ENCODE assay signal across 33 cellular contexts in the genomic region with DNA sequence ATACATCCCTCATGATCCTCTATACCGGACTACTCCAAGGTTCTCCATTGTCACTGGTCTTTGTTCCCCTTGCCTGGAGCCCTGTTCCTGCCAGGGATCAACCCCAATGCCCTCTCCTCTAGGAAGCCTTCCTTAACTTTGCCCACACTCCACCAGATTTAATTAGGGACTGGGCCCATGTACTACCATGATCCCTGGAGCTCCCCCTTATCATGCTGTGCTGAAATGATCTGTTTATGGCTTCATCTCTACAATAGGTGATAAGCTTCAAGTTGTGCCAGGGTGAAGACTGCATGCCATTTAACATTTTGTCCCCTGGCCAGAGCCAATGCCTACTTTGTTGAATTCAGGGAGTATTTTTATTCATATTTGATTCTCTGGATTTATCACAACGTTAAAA. TPM values are rescaled to one million over a fixed set of nuclear protein-coding genes. Genes with fewer than 3 reads are reported as not detected.
"Had no signal": no experiment of that assay in that cellular context is flagged by ENCODE, and none has a peak within 500 bp of the region (broad histone marks: within the 10 kb centered on the region; RNA-seq: fewer than 3 reads in every experiment).

No MANE protein-coding gene starts in this region.

- ATAC-seq: activated CD4-positive, CD25-positive, alpha-beta regulatory T cell treated with anti-CD3 and anti-CD28 coated beads, Interleukin-2, amount 50 U/mL, for 24 hours; activated CD8-positive, alpha-beta T cell treated with anti-CD3 and anti-CD28 coated beads for 36 hours; activated T-cell treated with anti-CD3 and anti-CD28 coated beads, Interleukin-2, amount 50 U/mL, for 4 hours; activated T-helper 17 cell treated with anti-CD3 and anti-CD28 coated beads, Interleukin-2, amount 50 U/mL, for 72 hours; gastroesophageal sphincter; T-helper 17 cell had no signal

- H3K27me3 Mint-ChIP-seq: activated B cell treated with CpG ODN at 0.5 μM for 24 hours had no signal

- H3K9me3 Mint-ChIP-seq: activated B cell treated with CpG ODN at 0.5 μM for 24 hours; activated CD8-positive, alpha-beta T cell treated with anti-CD3 and anti-CD28 coated beads for 36 hours; activated T-cell treated with anti-CD3 and anti-CD28 coated beads, Interleukin-2, amount 50 U/mL, for 4 hours; activated T-helper 17 cell treated with anti-CD3 and anti-CD28 coated beads, Interleukin-2, amount 50 U/mL, for 72 hours; T-helper 2 cell treated with Interferon-gamma antibody and Interleukin-4, amounts not matched to agents 5 μg/mL and 100 μg/mL, for 36 hours had no signal

- H3K36me3 Mint-ChIP-seq: activated naive CD8-positive, alpha-beta T cell had no signal

- H3K4me3 Mint-ChIP-seq: activated B cell treated with CpG ODN at 0.5 μM for 24 hours; activated CD8-positive, alpha-beta T cell treated with anti-CD3 and anti-CD28 coated beads for 36 hours; activated naive CD8-positive, alpha-beta T cell; activated T-cell treated with anti-CD3 and anti-CD28 coated beads, Interleukin-2, amount 50 U/mL, for 4 hours; activated T-helper 17 cell treated with anti-CD3 and anti-CD28 coated beads, Interleukin-2, amount 50 U/mL, for 72 hours; brain; T-helper 17 cell; T-helper 2 cell treated with Interferon-gamma antibody and Interleukin-4, amounts not matched to agents 5 μg/mL and 100 μg/mL, for 36 hours had no signal

- H3K4me3 ChIP-seq: ascending aorta, breast epithelium, cardiac muscle cell, colonic mucosa, esophagus squamous epithelium, gastroesophageal sphincter had no signal

- H3K4me1 Mint-ChIP-seq: activated B cell treated with CpG ODN at 0.5 μM for 24 hours; activated T-helper 17 cell treated with anti-CD3 and anti-CD28 coated beads, Interleukin-2, amount 50 U/mL, for 72 hours; brain; T-helper 17 cell had no signal

- H3K9me3 ChIP-seq: ascending aorta, breast epithelium, colonic mucosa, esophagus squamous epithelium, gastroesophageal sphincter had no signal

- H3K27ac Mint-ChIP-seq: activated B cell treated with CpG ODN at 0.5 μM for 24 hours; activated CD8-positive, alpha-beta T cell treated with anti-CD3 and anti-CD28 coated beads for 36 hours; activated naive CD8-positive, alpha-beta T cell; activated T-helper 17 cell treated with anti-CD3 and anti-CD28 coated beads, Interleukin-2, amount 50 U/mL, for 72 hours; brain; T-helper 17 cell; T-helper 2 cell treated with Interferon-gamma antibody and Interleukin-4, amounts not matched to agents 5 μg/mL and 100 μg/mL, for 36 hours had no signal

- H3K4me1 ChIP-seq: ascending aorta, breast epithelium, colonic mucosa, esophagus squamous epithelium, gastroesophageal sphincter had no signal

- H3K27ac ChIP-seq: ascending aorta, breast epithelium, cardiac muscle cell, colonic mucosa, epithelial cell of prostate, esophagus squamous epithelium, gastroesophageal sphincter, WERI-Rb-1 had no signal

- H3K36me3 ChIP-seq: ascending aorta, breast epithelium, colonic mucosa, gastroesophageal sphincter, WERI-Rb-1 had no signal

- H3K27me3 ChIP-seq: ascending aorta, breast epithelium, cardiac muscle cell, colonic mucosa had no signal

- DNase-seq: activated B cell treated with CpG ODN at 0.5 μM for 24 hours; activated CD4-positive, alpha-beta T cell treated with anti-CD3 and anti-CD28 coated beads for 48 hours; activated CD4-positive, alpha-beta T cell treated with anti-CD3 and anti-CD28 coated beads, Interleukin-2, amount 50 U/mL, for 1 hour; activated CD4-positive, alpha-beta T cell treated with anti-CD3 and anti-CD28 coated beads, Interleukin-2, amount 50 U/mL, for 48 hours; activated CD8-positive, alpha-beta memory T cell treated with anti-CD3 and anti-CD28 coated beads for 24 hours; activated CD8-positive, alpha-beta T cell treated with anti-CD3 and anti-CD28 coated beads for 36 hours; activated effector memory CD4-positive, alpha-beta T cell treated with Interleukin-2 at 50 U/mL for 16 hours; activated gamma-delta T cell treated with Interleukin-2 at 50 U/mL for 16 hours; activated naive CD4-positive, alpha-beta T cell treated with anti-CD3 and anti-CD28 coated beads, Interleukin-2, amount 50 U/mL, for 16 hours; activated naive CD4-positive, alpha-beta T cell treated with Interleukin-2 at 50 U/mL for 16 hours; activated T-cell treated with anti-CD3 and anti-CD28 coated beads, Interleukin-2, amount 50 U/mL, for 4 hours; central memory CD4-positive, alpha-beta T cell; cerebellar nuclear complex; colonic mucosa; effector CD8-positive, alpha-beta T cell; esophagus squamous epithelium; foreskin melanocyte; T-helper 1 cell; T-helper 17 cell; T1000; WERI-Rb-1 had no signal

RNA-seq across cellular contexts. Expression of gene IRX5, which starts 17.9 kb away (rescaled TPM):
- total RNA-seq: activated B cell treated with CpG ODN at 0.5 μM for 24 hours; activated T-cell treated with anti-CD3 and anti-CD28 coated beads, Interleukin-2, amount 50 U/mL, for 4 hours; ascending aorta; endothelial cell of umbilical vein; fibroblast of villous mesenchyme had no signal
- polyA plus RNA-seq: endothelial cell of umbilical vein had no signal
